In genomic region chr12:74515849-74516248, GRCh38 we compare ENCODE assay signal across 27 cellular contexts.
"Had no signal": no experiment of that assay in that cellular context is flagged by ENCODE, and none has a peak within 500 bp of the region (broad histone marks: within the 10 kb centered on the region; RNA-seq: fewer than 3 reads in every experiment).

No MANE protein-coding gene starts in this region.

- DNase-seq: activated CD4-positive, alpha-beta T cell treated with anti-CD3 and anti-CD28 coated beads, Interleukin-2, amount 10 ng/mL, durations not matched to agents 24 days and 14 days; activated CD4-positive, alpha-beta T cell treated with anti-CD3 and anti-CD28 coated beads, Interleukin-2, amount 50 U/mL, for 4 hours; activated CD8-positive, alpha-beta T cell treated with anti-CD3 and anti-CD28 coated beads for 36 hours; activated effector memory CD4-positive, alpha-beta T cell treated with anti-CD3 and anti-CD28 coated beads, Interleukin-2, amount 50 U/mL, for 16 hours; activated naive CD4-positive, alpha-beta T cell treated with Interleukin-2 at 50 U/mL for 16 hours; activated naive CD8-positive, alpha-beta T cell treated with anti-CD3 and anti-CD28 coated beads, Interleukin-2, amount 10 ng/mL, durations not matched to agents 7 days and 5 days; activated T-cell treated with anti-CD3 and anti-CD28 coated beads, Interleukin-2, amount 50 U/mL, for 1 hour; activated T-cell treated with anti-CD3 and anti-CD28 coated beads, Interleukin-2, amount 50 U/mL, for 72 hours; caudate nucleus; cerebellar nuclear complex; MM.1S; MV-4-11; NCI-H1092; NCI-H1436 treated with DMSO at 0.1 percent for 48 hours; NCI-H1694 treated with DMSO at 0.1 percent for 48 hours; NCI-H2029; NCI-H345; NCI-H524 treated with DMSO at 0.1 percent for 48 hours; PC-9; Right ventricle myocardium superior; SW 1271; T1000 had no signal

- ATAC-seq: activated CD8-positive, alpha-beta T cell treated with anti-CD3 and anti-CD28 coated beads for 36 hours; activated T-cell treated with anti-CD3 and anti-CD28 coated beads, Interleukin-2, amount 50 U/mL, for 72 hours; activated T-helper 17 cell treated with anti-CD3 and anti-CD28 coated beads, Interleukin-2, amount 50 U/mL, for 72 hours had no signal

- H3K4me2 ChIP-seq: KMS-11, PC-9 had no signal

- H3K27ac Mint-ChIP-seq: activated CD4-positive, alpha-beta T cell treated with anti-CD3 and anti-CD28 coated beads, Interleukin-2, amount 10 ng/mL, durations not matched to agents 24 days and 14 days; activated CD8-positive, alpha-beta T cell treated with anti-CD3 and anti-CD28 coated beads for 36 hours; activated naive CD4-positive, alpha-beta T cell treated with anti-CD3 and anti-CD28 coated beads, Interleukin-2, amount 50 U/mL, for 24 hours; activated naive CD8-positive, alpha-beta T cell treated with anti-CD3 and anti-CD28 coated beads, Interleukin-2, amount 10 ng/mL, durations not matched to agents 7 days and 5 days; activated T-cell treated with anti-CD3 and anti-CD28 coated beads, Interleukin-2, amount 50 U/mL, for 72 hours; activated T-helper 17 cell treated with anti-CD3 and anti-CD28 coated beads, Interleukin-2, amount 50 U/mL, for 72 hours; brain had no signal

- H2AFZ ChIP-seq: PC-9 had no signal

- H3K4me1 Mint-ChIP-seq: activated CD4-positive, alpha-beta T cell treated with anti-CD3 and anti-CD28 coated beads, Interleukin-2, amount 10 ng/mL, durations not matched to agents 24 days and 14 days; activated naive CD4-positive, alpha-beta T cell treated with anti-CD3 and anti-CD28 coated beads, Interleukin-2, amount 50 U/mL, for 24 hours; activated naive CD8-positive, alpha-beta T cell treated with anti-CD3 and anti-CD28 coated beads, Interleukin-2, amount 10 ng/mL, durations not matched to agents 7 days and 5 days; activated T-helper 17 cell treated with anti-CD3 and anti-CD28 coated beads, Interleukin-2, amount 50 U/mL, for 72 hours; brain had no signal

- H3K4me3 ChIP-seq: PC-9 had no signal

- H3K27ac ChIP-seq: KMS-11, PC-9, RWPE1 had no signal

- H3K9ac ChIP-seq: KMS-11 had no signal

- H3K9me3 Mint-ChIP-seq: activated CD4-positive, alpha-beta T cell treated with anti-CD3 and anti-CD28 coated beads, Interleukin-2, amount 10 ng/mL, durations not matched to agents 24 days and 14 days; activated CD8-positive, alpha-beta T cell treated with anti-CD3 and anti-CD28 coated beads for 36 hours; activated naive CD4-positive, alpha-beta T cell treated with anti-CD3 and anti-CD28 coated beads, Interleukin-2, amount 50 U/mL, for 24 hours; activated naive CD8-positive, alpha-beta T cell treated with anti-CD3 and anti-CD28 coated beads, Interleukin-2, amount 10 ng/mL, durations not matched to agents 7 days and 5 days; activated T-cell treated with anti-CD3 and anti-CD28 coated beads, Interleukin-2, amount 50 U/mL, for 72 hours; activated T-helper 17 cell treated with anti-CD3 and anti-CD28 coated beads, Interleukin-2, amount 50 U/mL, for 72 hours; brain had no signal

- H3K4me3 Mint-ChIP-seq: activated CD4-positive, alpha-beta T cell treated with anti-CD3 and anti-CD28 coated beads, Interleukin-2, amount 10 ng/mL, durations not matched to agents 24 days and 14 days; activated CD8-positive, alpha-beta T cell treated with anti-CD3 and anti-CD28 coated beads for 36 hours; activated naive CD4-positive, alpha-beta T cell treated with anti-CD3 and anti-CD28 coated beads, Interleukin-2, amount 50 U/mL, for 24 hours; activated naive CD8-positive, alpha-beta T cell treated with anti-CD3 and anti-CD28 coated beads, Interleukin-2, amount 10 ng/mL, durations not matched to agents 7 days and 5 days; activated T-cell treated with anti-CD3 and anti-CD28 coated beads, Interleukin-2, amount 50 U/mL, for 72 hours; activated T-helper 17 cell treated with anti-CD3 and anti-CD28 coated beads, Interleukin-2, amount 50 U/mL, for 72 hours; brain had no signal

- H3K27me3 Mint-ChIP-seq: brain had no signal

- H3K36me3 Mint-ChIP-seq: activated naive CD4-positive, alpha-beta T cell treated with anti-CD3 and anti-CD28 coated beads, Interleukin-2, amount 50 U/mL, for 24 hours; activated naive CD8-positive, alpha-beta T cell treated with anti-CD3 and anti-CD28 coated beads, Interleukin-2, amount 10 ng/mL, durations not matched to agents 7 days and 5 days; brain had no signal
